ENCODE assay signal across 1 cellular context in the genomic region with DNA sequence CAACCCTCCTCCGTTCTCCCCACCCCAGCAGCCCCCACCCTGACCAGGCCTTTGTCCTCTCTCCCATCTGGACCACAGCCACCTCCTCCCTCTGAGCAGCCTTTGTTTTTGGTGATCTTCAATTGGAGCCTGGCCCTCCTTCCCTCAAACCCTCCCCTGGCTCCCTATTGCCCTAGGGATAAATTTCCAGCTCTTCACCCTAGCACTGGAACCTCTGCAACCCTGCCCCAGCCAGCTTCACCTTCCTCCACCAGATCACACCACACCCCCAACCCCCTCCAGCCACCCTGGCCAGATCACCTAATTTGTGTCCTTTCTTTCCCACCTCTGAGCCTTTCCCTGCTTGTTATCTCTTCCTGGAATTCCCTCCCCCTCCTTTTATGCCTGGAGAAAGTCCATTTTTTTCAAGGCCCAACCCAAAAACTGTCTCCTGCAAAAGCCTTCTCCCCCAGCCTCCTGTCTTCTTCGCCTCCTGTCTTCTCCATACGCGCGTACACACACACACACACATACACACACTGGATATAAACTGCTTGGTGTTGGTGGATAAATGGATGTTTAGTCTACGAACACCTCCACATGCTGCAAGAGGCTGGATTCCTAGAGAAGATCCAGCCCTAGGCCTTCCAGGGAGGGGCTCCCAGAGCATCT.
TF ChIP-seq lines count a peak whose summit lies in the region.

No MANE protein-coding gene starts in this region.

TF ChIP-seq in H1, 55 proteins besides CTCF, POLR2A, EP300 and RAD21:
- no peak for TF ChIP-seq HDAC6 (IDR thresholded peaks at IDR 0.05; ENCODE audit: low read depth, low read length)
- no peak for TF ChIP-seq TAF7 (optimal IDR thresholded peaks at IDR 0.05; ENCODE audit: borderline replicate concordance, low read depth, low read length)
- TF ChIP-seq RXRA (IDR thresholded peaks at IDR 0.05; ENCODE audit: insufficient read depth, low read depth, low read length): no peak
- TF ChIP-seq CHD2 (IDR thresholded peaks at IDR 0.05; ENCODE audit: low read length): no peak
- no peak for TF ChIP-seq CREB1 (IDR thresholded peaks at IDR 0.05)
- no peak for TF ChIP-seq CHD1 (IDR thresholded peaks at IDR 0.05; ENCODE audit: low read depth, low read length)
- TF ChIP-seq, protein P1, sequence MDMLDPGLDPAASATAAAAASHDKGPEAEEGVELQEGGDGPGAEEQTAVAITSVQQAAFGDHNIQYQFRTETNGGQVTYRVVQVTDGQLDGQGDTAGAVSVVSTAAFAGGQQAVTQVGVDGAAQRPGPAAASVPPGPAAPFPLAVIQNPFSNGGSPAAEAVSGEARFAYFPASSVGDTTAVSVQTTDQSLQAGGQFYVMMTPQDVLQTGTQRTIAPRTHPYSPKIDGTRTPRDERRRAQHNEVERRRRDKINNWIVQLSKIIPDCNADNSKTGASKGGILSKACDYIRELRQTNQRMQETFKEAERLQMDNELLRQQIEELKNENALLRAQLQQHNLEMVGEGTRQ (IDR thresholded peaks at IDR 0.05; ENCODE audit: low read length): no peak
- no peak for TF ChIP-seq PHF8 (conservative IDR thresholded peaks at IDR 0.05; ENCODE audit: low read depth, low read length)
- TF ChIP-seq KDM4A (IDR thresholded peaks at IDR 0.05; ENCODE audit: low read depth, low read length, severe bottlenecking): no peak
- TF ChIP-seq YY1 (IDR thresholded peaks at IDR 0.05; ENCODE audit: low read depth, low read length): no peak
- no peak for TF ChIP-seq SP4 (IDR thresholded peaks at IDR 0.05; ENCODE audit: low read length)
- no peak for TF ChIP-seq RBBP5 (IDR thresholded peaks at IDR 0.05; ENCODE audit: borderline replicate concordance, low read depth, low read length)
- no peak for TF ChIP-seq BRCA1 (IDR thresholded peaks at IDR 0.05; ENCODE audit: low read depth, low read length)
- TF ChIP-seq TBP (IDR thresholded peaks at IDR 0.05; ENCODE audit: low read depth, low read length): no peak
- no peak for TF ChIP-seq JUND (IDR thresholded peaks at IDR 0.05; ENCODE audit: low read length)
- no peak for TF ChIP-seq TCF12 (IDR thresholded peaks at IDR 0.05; ENCODE audit: low read depth, low read length)
- no peak for TF ChIP-seq CBX5 (IDR thresholded peaks at IDR 0.05; ENCODE audit: low read depth, low read length)
